In the genomic region with DNA sequence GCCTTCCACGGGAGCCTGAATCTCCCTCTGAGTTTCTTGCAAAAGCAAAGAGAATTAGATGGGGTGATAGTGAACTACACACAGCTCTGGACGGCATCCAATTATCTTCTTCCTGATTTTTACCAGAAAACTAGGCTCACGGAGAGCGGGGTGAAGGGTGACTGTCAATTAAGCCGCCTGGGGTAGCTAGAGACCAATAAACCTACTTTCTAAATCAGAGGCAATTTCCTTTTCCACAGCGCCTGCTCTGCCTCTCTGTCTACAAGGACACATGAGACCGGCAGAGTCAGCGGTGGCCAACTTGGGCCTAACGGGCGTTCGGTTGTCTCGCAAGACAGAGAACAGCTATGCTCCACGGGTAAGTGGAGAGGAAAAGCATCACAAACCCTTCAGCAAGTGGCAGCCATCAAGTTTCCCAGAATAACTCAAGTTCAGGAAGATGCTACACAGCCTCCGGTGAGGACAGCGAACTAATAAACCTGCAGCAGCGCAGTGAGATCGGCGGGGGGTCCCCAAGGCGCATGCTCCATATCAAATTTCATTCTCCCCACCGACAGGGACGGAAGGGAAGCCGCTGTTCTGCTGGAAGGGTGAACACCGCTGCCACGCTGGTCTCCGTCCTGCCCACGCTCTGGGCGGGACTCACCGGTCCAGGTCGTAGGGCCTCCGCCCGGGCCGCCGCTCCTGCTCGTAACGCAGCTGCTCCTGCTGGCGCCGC, we compare ENCODE assay signal across 2 cellular contexts.
TF ChIP-seq lines count a peak whose summit lies in the region.

No MANE protein-coding gene starts in this region.

TF ChIP-seq in SK-N-SH, 30 proteins besides CTCF, POLR2A, EP300 and RAD21 (continued from another document):
- TF ChIP-seq, protein P1, sequence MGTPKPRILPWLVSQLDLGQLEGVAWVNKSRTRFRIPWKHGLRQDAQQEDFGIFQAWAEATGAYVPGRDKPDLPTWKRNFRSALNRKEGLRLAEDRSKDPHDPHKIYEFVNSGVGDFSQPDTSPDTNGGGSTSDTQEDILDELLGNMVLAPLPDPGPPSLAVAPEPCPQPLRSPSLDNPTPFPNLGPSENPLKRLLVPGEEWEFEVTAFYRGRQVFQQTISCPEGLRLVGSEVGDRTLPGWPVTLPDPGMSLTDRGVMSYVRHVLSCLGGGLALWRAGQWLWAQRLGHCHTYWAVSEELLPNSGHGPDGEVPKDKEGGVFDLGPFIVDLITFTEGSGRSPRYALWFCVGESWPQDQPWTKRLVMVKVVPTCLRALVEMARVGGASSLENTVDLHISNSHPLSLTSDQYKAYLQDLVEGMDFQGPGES (IDR thresholded peaks at IDR 0.05; ENCODE audit: low read depth, low read length): no peak
- no peak for TF ChIP-seq MEF2A (IDR thresholded peaks at IDR 0.05; ENCODE audit: borderline replicate concordance, low read depth)
- no peak for TF ChIP-seq MXI1 (IDR thresholded peaks at IDR 0.05; ENCODE audit: low read depth, low read length)

TF ChIP-seq in SK-N-SH treated with all-trans-retinoic acid at 6 μM for 48 hours, 23 proteins besides CTCF, POLR2A, EP300 and RAD21 (continued from another document):
- TF ChIP-seq, protein P2, sequence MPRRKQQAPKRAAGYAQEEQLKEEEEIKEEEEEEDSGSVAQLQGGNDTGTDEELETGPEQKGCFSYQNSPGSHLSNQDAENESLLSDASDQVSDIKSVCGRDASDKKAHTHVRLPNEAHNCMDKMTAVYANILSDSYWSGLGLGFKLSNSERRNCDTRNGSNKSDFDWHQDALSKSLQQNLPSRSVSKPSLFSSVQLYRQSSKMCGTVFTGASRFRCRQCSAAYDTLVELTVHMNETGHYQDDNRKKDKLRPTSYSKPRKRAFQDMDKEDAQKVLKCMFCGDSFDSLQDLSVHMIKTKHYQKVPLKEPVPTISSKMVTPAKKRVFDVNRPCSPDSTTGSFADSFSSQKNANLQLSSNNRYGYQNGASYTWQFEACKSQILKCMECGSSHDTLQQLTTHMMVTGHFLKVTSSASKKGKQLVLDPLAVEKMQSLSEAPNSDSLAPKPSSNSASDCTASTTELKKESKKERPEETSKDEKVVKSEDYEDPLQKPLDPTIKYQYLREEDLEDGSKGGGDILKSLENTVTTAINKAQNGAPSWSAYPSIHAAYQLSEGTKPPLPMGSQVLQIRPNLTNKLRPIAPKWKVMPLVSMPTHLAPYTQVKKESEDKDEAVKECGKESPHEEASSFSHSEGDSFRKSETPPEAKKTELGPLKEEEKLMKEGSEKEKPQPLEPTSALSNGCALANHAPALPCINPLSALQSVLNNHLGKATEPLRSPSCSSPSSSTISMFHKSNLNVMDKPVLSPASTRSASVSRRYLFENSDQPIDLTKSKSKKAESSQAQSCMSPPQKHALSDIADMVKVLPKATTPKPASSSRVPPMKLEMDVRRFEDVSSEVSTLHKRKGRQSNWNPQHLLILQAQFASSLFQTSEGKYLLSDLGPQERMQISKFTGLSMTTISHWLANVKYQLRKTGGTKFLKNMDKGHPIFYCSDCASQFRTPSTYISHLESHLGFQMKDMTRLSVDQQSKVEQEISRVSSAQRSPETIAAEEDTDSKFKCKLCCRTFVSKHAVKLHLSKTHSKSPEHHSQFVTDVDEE (CRISPR knock-in tag; IDR thresholded peaks at IDR 0.05): no peak
- TF ChIP-seq POU6F1 (CRISPR knock-in tag; IDR thresholded peaks at IDR 0.05; ENCODE audit: borderline replicate concordance, low read depth) (no peak), CSRNP3 (CRISPR knock-in tag; IDR thresholded peaks at IDR 0.05) (no peak), ZNF565 (CRISPR knock-in tag; conservative IDR thresholded peaks at IDR 0.05; ENCODE audit: low read depth) (no peak), ESRRG (CRISPR knock-in tag; IDR thresholded peaks at IDR 0.05) (no peak), TCF4 (CRISPR knock-in tag; IDR thresholded peaks at IDR 0.05; ENCODE audit: borderline replicate concordance) (no peak), CSDC2 (CRISPR knock-in tag; IDR thresholded peaks at IDR 0.05) (no peak), GLIS3 (CRISPR knock-in tag; IDR thresholded peaks at IDR 0.05) (no peak), ZFP3 (CRISPR knock-in tag; IDR thresholded peaks at IDR 0.05) (no peak), ARNTL (CRISPR knock-in tag; IDR thresholded peaks at IDR 0.05; ENCODE audit: borderline replicate concordance, low read depth) (no peak), ISL1 (CRISPR knock-in tag; IDR thresholded peaks at IDR 0.05) (no peak), OSR1 (CRISPR knock-in tag; IDR thresholded peaks at IDR 0.05) (no peak), ZC3H10 (CRISPR knock-in tag; IDR thresholded peaks at IDR 0.05) (no peak), ZFP30 (CRISPR knock-in tag; IDR thresholded peaks at IDR 0.05) (no peak)
- TF ChIP-seq, protein P3, sequence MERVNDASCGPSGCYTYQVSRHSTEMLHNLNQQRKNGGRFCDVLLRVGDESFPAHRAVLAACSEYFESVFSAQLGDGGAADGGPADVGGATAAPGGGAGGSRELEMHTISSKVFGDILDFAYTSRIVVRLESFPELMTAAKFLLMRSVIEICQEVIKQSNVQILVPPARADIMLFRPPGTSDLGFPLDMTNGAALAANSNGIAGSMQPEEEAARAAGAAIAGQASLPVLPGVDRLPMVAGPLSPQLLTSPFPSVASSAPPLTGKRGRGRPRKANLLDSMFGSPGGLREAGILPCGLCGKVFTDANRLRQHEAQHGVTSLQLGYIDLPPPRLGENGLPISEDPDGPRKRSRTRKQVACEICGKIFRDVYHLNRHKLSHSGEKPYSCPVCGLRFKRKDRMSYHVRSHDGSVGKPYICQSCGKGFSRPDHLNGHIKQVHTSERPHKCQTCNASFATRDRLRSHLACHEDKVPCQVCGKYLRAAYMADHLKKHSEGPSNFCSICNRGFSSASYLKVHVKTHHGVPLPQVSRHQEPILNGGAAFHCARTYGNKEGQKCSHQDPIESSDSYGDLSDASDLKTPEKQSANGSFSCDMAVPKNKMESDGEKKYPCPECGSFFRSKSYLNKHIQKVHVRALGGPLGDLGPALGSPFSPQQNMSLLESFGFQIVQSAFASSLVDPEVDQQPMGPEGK (CRISPR knock-in tag; IDR thresholded peaks at IDR 0.05; ENCODE audit: borderline replicate concordance): no peak
